Comparison of ENCODE assay signal across 8 cellular contexts in the genomic region with DNA sequence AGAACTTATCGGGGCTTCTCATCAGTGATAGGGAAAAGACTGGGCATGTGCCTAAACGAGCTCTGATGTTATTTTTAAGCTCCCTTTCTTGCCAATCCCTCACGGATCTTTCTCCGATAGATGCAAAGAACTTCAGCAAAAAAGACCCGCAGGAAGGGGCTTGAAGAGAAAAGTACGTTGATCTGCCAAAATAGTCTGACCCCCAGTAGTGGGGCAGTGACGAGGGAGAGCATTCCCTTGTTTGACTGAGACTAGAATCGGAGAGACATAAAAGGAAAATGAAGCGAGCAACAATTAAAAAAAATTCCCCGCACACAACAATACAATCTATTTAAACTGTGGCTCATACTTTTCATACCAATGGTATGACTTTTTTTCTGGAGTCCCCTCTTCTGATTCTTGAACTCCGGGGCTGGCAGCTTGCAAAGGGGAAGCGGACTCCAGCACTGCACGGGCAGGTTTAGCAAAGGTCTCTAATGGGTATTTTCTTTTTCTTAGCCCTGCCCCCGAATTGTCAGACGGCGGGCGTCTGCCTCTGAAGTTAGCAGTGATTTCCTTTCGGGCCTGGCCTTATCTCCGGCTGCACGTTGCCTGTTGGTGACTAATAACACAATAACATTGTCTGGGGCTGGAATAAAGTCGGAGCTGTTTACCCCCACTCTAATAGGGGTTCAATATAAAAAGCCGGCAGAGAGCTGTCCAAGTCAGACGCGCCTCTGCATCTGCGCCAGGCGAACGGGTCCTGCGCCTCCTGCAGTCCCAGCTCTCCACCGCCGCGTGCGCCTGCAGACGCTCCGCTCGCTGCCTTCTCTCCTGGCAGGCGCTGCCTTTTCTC.
DNase-seq lines count a peak whose midpoint lies in the region; ATAC-seq and TF ChIP-seq lines count a peak whose summit lies in the region.

A gene (plus strand): TSS at position 707 of the 835 bp plus-strand sequence. CDS start 269 bp downstream, outside the sequence.

- peak; percentile 82 for ATAC-seq in HG02588 (IDR thresholded peaks at IDR 0.05; ENCODE audit: unreplicated experiment)

- DNase-seq in NCI-H1436 (lab: John Stamatoyannopoulos, UW) (peak; percentile 40), NCI-H1436 treated with DMSO at 0.1 percent for 48 hours (lab: John Stamatoyannopoulos, UW) (no peak), NCI-H1105 (lab: John Stamatoyannopoulos, UW) (peak; percentile 82), coronary artery (ENCODE audit: low spot score) (peak; percentile 85), left kidney (ENCODE audit: low read depth, low spot score) (peak; percentile 92)
- peak; percentile 12 to 52 for DNase-seq in stimulated activated CD4-positive, alpha-beta T cell treated with anti-CD3 and anti-CD28 coated beads, Interleukin-1b, Interleukin-23, amount 100 ng/mL, for 4 hours (ENCODE audit: low read depth in 2 of 2)

- TF ChIP-seq CTCF in WI38 (IDR thresholded peaks at IDR 0.05; ENCODE audit: low read depth, low read length) (peak; percentile 44), coronary artery (IDR thresholded peaks at IDR 0.05) (peak; percentile 58)

- H3K4me3 ChIP-seq in WI38 (ENCODE audit: low read depth, low read length) (peak within 1 kb of the TSS; percentile 76), coronary artery (peak within 1 kb of the TSS; percentile 74)

- H3K27ac ChIP-seq in coronary artery, result peak within 1 kb of the TSS; percentile 49 to 67
